In genomic region chr9:124415852-124416484, GRCh38 we compare ENCODE assay signal across 8 cellular contexts. TPM values are rescaled to one million over a fixed set of nuclear protein-coding genes. Genes with fewer than 3 reads are reported as not detected.
DNase-seq lines count a peak whose midpoint lies in the region; ATAC-seq and TF ChIP-seq lines count a peak whose summit lies in the region.

No MANE protein-coding gene starts in this region.

- no peak overlapping the region for H3K9ac ChIP-seq in GM23248

- H3K27ac Mint-ChIP-seq in activated naive CD8-positive, alpha-beta T cell treated with anti-CD3 and anti-CD28 coated beads, Interleukin-2, amount 10 ng/mL, durations not matched to agents 7 days and 5 days, result peak overlapping the region; percentile 92
- no peak overlapping the region for H3K27ac Mint-ChIP-seq in mesothelial cell of epicardium

- H3K36me3 ChIP-seq in GM23248 (ENCODE audit: low read depth), result peaks cover 25% of the 10 kb centered on the region

- DNase-seq in GM23248 (no peak), mesothelial cell of epicardium (ENCODE audit: low spot score in 2 of 2, unreplicated experiment in 2 of 2) (no peak), NCI-H446 treated with DMSO at 0.1 percent for 48 hours (lab: John Stamatoyannopoulos, UW) (no peak), RKO (ENCODE audit: low spot score) (no peak)
- no peak for DNase-seq in activated naive CD8-positive, alpha-beta T cell treated with anti-CD3 and anti-CD28 coated beads, Interleukin-2, amount 10 ng/mL, durations not matched to agents 7 days and 5 days

- POLR2A ChIA-PET in activated naive CD8-positive, alpha-beta T cell treated with anti-CD3 and anti-CD28 coated beads, Interleukin-2, amount 10 ng/mL, durations not matched to agents 7 days and 5 days (lab: Charles Lee), result interaction anchor here (0.9 kb wide), 1 partner anchor 13 kb away, joined by 3 read pairs; no protein-coding TSS in a partner anchor

- H3K27me3 ChIP-seq in GM23248 (replicated peaks; ENCODE audit: insufficient read depth), result no peaks in the 10 kb centered on the region

- H3K9me2 ChIP-seq in GM23248 (ENCODE audit: insufficient read depth), result no peaks in the 10 kb centered on the region

- ATAC-seq in activated naive CD8-positive, alpha-beta T cell treated with anti-CD3 and anti-CD28 coated beads, Interleukin-2, amount 10 ng/mL, durations not matched to agents 7 days and 5 days (ENCODE audit: low read depth), result no peak
- no peak for ATAC-seq in HG03520 (IDR thresholded peaks at IDR 0.05; ENCODE audit: unreplicated experiment)
- ATAC-seq in HG02642 (IDR thresholded peaks at IDR 0.05; ENCODE audit: poor library complexity, unreplicated experiment), result no peak

- peaks cover 32% of the 10 kb centered on the region for H3K4me1 ChIP-seq in GM23248 (ENCODE audit: insufficient read depth)

- H3K4me3 ChIP-seq in GM23248, result peak overlapping the region; percentile 92

- H3K9me3 ChIP-seq in GM23248 (ENCODE audit: low read depth), result no peaks in the 10 kb centered on the region

- peaks cover 26% of the 10 kb centered on the region for H3K79me2 ChIP-seq in GM23248 (ENCODE audit: insufficient read depth)

- no peaks in the 10 kb centered on the region for H3K27me3 Mint-ChIP-seq in activated naive CD8-positive, alpha-beta T cell treated with anti-CD3 and anti-CD28 coated beads, Interleukin-2, amount 10 ng/mL, durations not matched to agents 7 days and 5 days
- peaks cover 2% of the 10 kb centered on the region for H3K27me3 Mint-ChIP-seq in mesothelial cell of epicardium (ENCODE audit: low read depth)

- peak overlapping the region; percentile 96 for H3K4me3 Mint-ChIP-seq in activated naive CD8-positive, alpha-beta T cell treated with anti-CD3 and anti-CD28 coated beads, Interleukin-2, amount 10 ng/mL, durations not matched to agents 7 days and 5 days
- peak overlapping the region; percentile 98 for H3K4me3 Mint-ChIP-seq in mesothelial cell of epicardium

- no peak for TF ChIP-seq CTCF in 22Rv1 (IDR thresholded peaks at IDR 0.05)
- TF ChIP-seq CTCF in mesothelial cell of epicardium (IDR thresholded peaks at IDR 0.05; ENCODE audit: unreplicated experiment), result no peak

- no peaks in the 10 kb centered on the region for H4K20me1 ChIP-seq in GM23248 (ENCODE audit: insufficient read depth)

- peaks cover 17% of the 10 kb centered on the region for H3K4me1 Mint-ChIP-seq in activated naive CD8-positive, alpha-beta T cell treated with anti-CD3 and anti-CD28 coated beads, Interleukin-2, amount 10 ng/mL, durations not matched to agents 7 days and 5 days
- peaks cover 15% of the 10 kb centered on the region for H3K4me1 Mint-ChIP-seq in mesothelial cell of epicardium

- peaks cover 34% of the 10 kb centered on the region for H3F3A ChIP-seq in GM23248 (ENCODE audit: insufficient read depth)

- H3K4me2 ChIP-seq in GM23248 (ENCODE audit: unreplicated experiment), result peak overlapping the region; percentile 43

- in situ Hi-C loops in GM23248 (cut with MboI), result loop anchor here (25.0 kb wide), 1 partner anchor 296 kb away; no protein-coding TSS in a partner anchor

- peaks cover 2% of the 10 kb centered on the region for H3K9me3 Mint-ChIP-seq in activated naive CD8-positive, alpha-beta T cell treated with anti-CD3 and anti-CD28 coated beads, Interleukin-2, amount 10 ng/mL, durations not matched to agents 7 days and 5 days
- H3K9me3 Mint-ChIP-seq in mesothelial cell of epicardium, result peaks cover 3% of the 10 kb centered on the region

- 83 to 84% methylated on average over 17 of the region's 17 CpGs for WGBS in GM23248 (ENCODE audit: low coverage in 1 of 2, low lambda C conversion rate in 2 of 2, missing lambda C conversion rate in 2 of 2), 2 experiments

- H3K36me3 Mint-ChIP-seq in activated naive CD8-positive, alpha-beta T cell treated with anti-CD3 and anti-CD28 coated beads, Interleukin-2, amount 10 ng/mL, durations not matched to agents 7 days and 5 days, result peaks cover 8% of the 10 kb centered on the region
- H3K36me3 Mint-ChIP-seq in mesothelial cell of epicardium, result peaks cover 9% of the 10 kb centered on the region

- peak overlapping the region; percentile 91 for H2AFZ ChIP-seq in GM23248

- peak overlapping the region; percentile 62; the same call in 1 of the 2 replicates for H3K27ac ChIP-seq in 22Rv1
- no peak overlapping the region for H3K27ac ChIP-seq in GM23248

RNA-seq across cellular contexts. Expression of gene PSMB7, which starts 0.7 kb away (rescaled TPM):
- total RNA-seq in GM23248 (2014; rRNA removed; shearing (Covaris generic)), result 182 and 202 TPM in 2 replicates
- 245 and 249 TPM in 2 replicates for polyA plus RNA-seq in GM23248 (2016; fragmentation: Nextera tagmentation; extraction: Ambion mirVana)
- 10 to 100 TPM; 88.7 to 93.6 TPM for total RNA-seq in activated naive CD8-positive, alpha-beta T cell treated with anti-CD3 and anti-CD28 coated beads, Interleukin-2, amount 10 ng/mL, durations not matched to agents 7 days and 5 days
- 137 to 142 TPM (median 139 TPM) in 3 replicates for total RNA-seq in mesothelial cell of epicardium

RNA-seq across cellular contexts. Expression of gene ADGRD2, which starts 34.3 kb away (rescaled TPM):
- total RNA-seq in GM23248 (2014; rRNA removed; shearing (Covaris generic)), result not detected in 2 replicates
- not detected in 2 replicates for polyA plus RNA-seq in GM23248 (2016; fragmentation: Nextera tagmentation; extraction: Ambion mirVana)
- not detected for total RNA-seq in activated naive CD8-positive, alpha-beta T cell treated with anti-CD3 and anti-CD28 coated beads, Interleukin-2, amount 10 ng/mL, durations not matched to agents 7 days and 5 days
- total RNA-seq in mesothelial cell of epicardium, result 0.62 to 0.78 TPM (median 0.63 TPM) in 3 replicates
